ENCODE assay signal across 13 cellular contexts in the genomic region with DNA sequence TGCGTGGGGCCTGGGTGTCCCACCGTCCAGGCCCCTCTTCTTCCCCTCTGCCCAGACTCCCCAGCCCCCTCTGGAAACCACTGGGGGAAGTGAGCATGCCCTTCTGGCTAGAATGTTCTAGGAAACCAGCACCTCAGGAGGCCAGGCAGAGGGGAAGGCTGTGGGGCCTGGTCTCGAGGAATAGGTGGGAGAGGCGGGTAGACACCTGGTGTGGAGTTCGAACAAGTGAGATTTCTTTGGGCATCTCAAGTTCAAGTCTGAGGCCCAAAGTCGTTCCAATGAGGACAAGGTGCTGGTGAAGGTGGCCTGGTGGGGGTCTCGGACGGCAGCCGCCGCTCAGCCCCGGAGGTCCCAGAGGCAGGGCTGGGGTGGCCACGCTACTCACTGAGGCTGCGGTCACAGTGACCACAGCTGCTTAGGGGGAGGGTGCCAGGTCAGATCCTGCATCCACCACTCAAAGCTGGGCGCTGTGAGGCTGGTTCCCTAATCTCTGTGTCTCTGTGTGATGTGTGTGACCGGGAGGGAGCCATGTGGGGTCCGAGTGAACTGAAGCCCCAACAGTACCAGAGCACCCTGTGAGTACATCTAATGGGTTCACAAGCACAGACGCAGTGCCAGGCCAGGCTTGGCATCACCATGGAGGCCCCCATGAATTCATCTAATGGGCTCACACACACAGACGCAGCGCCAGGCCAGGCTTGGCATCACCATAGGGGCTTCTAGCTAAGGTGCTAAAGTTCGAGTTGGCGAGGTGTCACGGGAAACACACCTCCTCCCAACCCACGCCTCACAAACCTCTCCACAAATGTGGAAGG.
"Had no signal": no experiment of that assay in that cellular context is flagged by ENCODE, and none has a peak within 500 bp of the region (broad histone marks: within the 10 kb centered on the region; RNA-seq: fewer than 3 reads in every experiment).

No MANE protein-coding gene starts in this region.

- H3K4me1 ChIP-seq: left ventricle myocardium inferior, right lobe of liver, testis had no signal

- DNase-seq: activated naive CD4-positive, alpha-beta T cell treated with Interleukin-2 at 50 U/mL for 16 hours; activated T-cell treated with anti-CD3 and anti-CD28 coated beads, Interleukin-2, amount 50 U/mL, for 1 hour; effector memory CD4-positive, alpha-beta T cell; foreskin melanocyte; immature natural killer cell; left ventricle myocardium inferior; right lobe of liver; stimulated activated CD4-positive, alpha-beta T cell treated with anti-CD3 and anti-CD28 coated beads, Interleukin-2, amount 100 ng/mL, for 24 hours; T1000; testis; upper lobe of right lung had no signal

- H3K27ac ChIP-seq: cardiac muscle cell, left ventricle myocardium inferior, right lobe of liver, skin epidermis, testis, upper lobe of right lung had no signal

- H3K36me3 ChIP-seq: cardiac muscle cell, left ventricle myocardium inferior, right lobe of liver, upper lobe of right lung had no signal

- H3K4me3 ChIP-seq: cardiac muscle cell, left ventricle myocardium inferior, right lobe of liver, skin epidermis, testis, upper lobe of right lung had no signal

- H3K9me3 ChIP-seq: left ventricle myocardium inferior, right lobe of liver, testis, upper lobe of right lung had no signal

- H3K27me3 ChIP-seq: cardiac muscle cell, right lobe of liver, testis, upper lobe of right lung had no signal
